16 cellular contexts compared by ENCODE assay signal in genomic region chr9:91090132-91090410, GRCh38.
"Had no signal": no experiment of that assay in that cellular context is flagged by ENCODE, and none has a peak within 500 bp of the region (broad histone marks: within the 10 kb centered on the region; RNA-seq: fewer than 3 reads in every experiment).

No MANE protein-coding gene starts in this region.

- H3K4me1 Mint-ChIP-seq: neural crest cell had no signal

- H3K4me1 ChIP-seq: adrenal gland, colonic mucosa had no signal

- H3K4me3 Mint-ChIP-seq: activated T-cell treated with anti-CD3 and anti-CD28 coated beads, Interleukin-2, amount 50 U/mL, for 4 hours; memory B cell; neural crest cell; T-helper 2 cell treated with Interferon-gamma antibody and Interleukin-4, amounts not matched to agents 5 μg/mL and 100 μg/mL, for 36 hours had no signal

- DNase-seq: activated CD8-positive, alpha-beta memory T cell treated with anti-CD3 and anti-CD28 coated beads for 24 hours; activated naive CD4-positive, alpha-beta T cell; activated T-cell treated with anti-CD3 and anti-CD28 coated beads, Interleukin-2, amount 50 U/mL, for 4 hours; effector CD8-positive, alpha-beta T cell; left lung; ovary; SW 1271 had no signal

- H3K36me3 ChIP-seq: adrenal gland, colonic mucosa, heart left ventricle, left lung, ovary, SJSA1, transverse colon had no signal

- H3K27ac ChIP-seq: adrenal gland, colonic mucosa, heart left ventricle, left lung, ovary, SJSA1, transverse colon had no signal

- H3K9me3 ChIP-seq: adrenal gland, colonic mucosa, ovary, SJSA1, transverse colon had no signal

- H3K27ac Mint-ChIP-seq: memory B cell had no signal

- H3K27me3 ChIP-seq: adrenal gland, colonic mucosa, heart left ventricle, left lung, ovary, SJSA1, transverse colon had no signal

- H3K4me3 ChIP-seq: adrenal gland, colonic mucosa, heart left ventricle, left lung, ovary, SJSA1, transverse colon had no signal

- H3K27me3 Mint-ChIP-seq: memory B cell had no signal

- ATAC-seq: activated CD4-positive, CD25-positive, alpha-beta regulatory T cell treated with anti-CD3 and anti-CD28 coated beads, Interleukin-2, amount 50 U/mL, for 24 hours had no signal
